In the genomic region with DNA sequence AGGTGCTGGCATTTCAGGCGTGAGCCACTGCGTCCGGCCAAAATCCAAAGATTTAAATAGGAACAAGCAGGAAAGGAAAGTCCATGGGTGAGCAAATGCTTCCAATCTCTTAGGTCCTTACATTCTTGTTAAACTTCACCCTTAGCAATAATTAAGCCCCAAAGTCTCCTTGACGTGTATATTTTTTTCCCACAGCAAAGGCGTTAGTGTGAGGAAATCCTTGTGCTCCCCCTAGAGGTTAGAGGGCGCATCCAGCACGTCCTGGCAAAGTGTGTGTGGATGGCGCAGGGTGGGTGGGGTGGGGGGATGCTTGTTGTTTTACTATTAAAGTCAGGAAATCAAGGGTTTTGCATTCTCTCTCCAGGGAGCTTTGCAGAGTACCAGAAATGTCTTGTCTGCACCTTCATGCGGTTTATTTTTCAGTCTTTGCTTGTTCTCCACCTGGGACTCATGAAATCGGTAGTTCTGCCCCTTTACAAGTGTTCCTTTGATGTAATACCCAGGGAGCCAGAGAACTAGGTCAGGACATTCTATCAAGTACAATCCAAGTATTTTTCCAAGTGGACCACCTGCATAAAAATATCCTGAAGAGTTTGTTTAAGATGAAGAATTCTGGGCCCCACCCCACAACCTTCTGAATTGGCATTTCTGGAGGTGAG, we compare ENCODE assay signal across 8 cellular contexts.
A peak's percentile ranks its signal among the peaks of the same experiment; 100 is the strongest.
DNase-seq lines count a peak whose midpoint lies in the region; ATAC-seq and TF ChIP-seq lines count a peak whose summit lies in the region.

No MANE protein-coding gene starts in this region.

- CTCF ChIA-PET in RWPE1 (lab: Yijun Ruan, JAX) = no interaction called here

- H3K27me3 ChIP-seq in parathyroid adenoma (ENCODE audit: control insufficient read depth, insufficient read depth, low read length) = no peaks in the 10 kb centered on the region

- no peak overlapping the region for H3K4me2 ChIP-seq in parathyroid adenoma (ENCODE audit: low read length)

- H3K4me3 ChIP-seq in LNCaP clone FGC (ENCODE audit: low read depth, low read length) (no peak overlapping the region), parathyroid adenoma (ENCODE audit: low read depth, low read length) (no peak overlapping the region)

- POLR2A ChIA-PET in RWPE1 (lab: Yijun Ruan, JAX; ENCODE audit: low non-redundant PET) = no interaction called here

- TF ChIP-seq CTCF in LNCaP clone FGC (IDR thresholded peaks at IDR 0.05; ENCODE audit: control insufficient read depth, extremely low read depth, insufficient read depth) (peak; percentile 72), RWPE1 (conservative IDR thresholded peaks at IDR 0.05; ENCODE audit: low read depth) (peak; percentile 81), parathyroid adenoma (IDR thresholded peaks at IDR 0.05) (peak; percentile 48)

- H3K9me3 ChIP-seq in parathyroid adenoma (ENCODE audit: control insufficient read depth, low read length) = no peaks in the 10 kb centered on the region

- no peaks in the 10 kb centered on the region for H3K4me1 ChIP-seq in parathyroid adenoma

- H3K79me2 ChIP-seq in parathyroid adenoma = no peaks in the 10 kb centered on the region

- no peak overlapping the region for H3K9ac ChIP-seq in parathyroid adenoma

- peak; percentile 79 for DNase-seq in NCI-H1436 (lab: John Stamatoyannopoulos, UW)
- no peak for DNase-seq in NCI-H1436 treated with DMSO at 0.1 percent for 48 hours (lab: John Stamatoyannopoulos, UW)
- DNase-seq in LNCaP clone FGC (ENCODE audit: low read depth) = no peak
- DNase-seq in RWPE1 (ENCODE audit: low spot score) = peak; percentile 67
- peak; percentile 82 for DNase-seq in activated effector memory CD4-positive, alpha-beta T cell treated with anti-CD3 and anti-CD28 coated beads, Interleukin-2, amount 50 U/mL, for 16 hours
- DNase-seq in germinal center (ENCODE audit: low spot score) = peak; percentile 82

- no peaks in the 10 kb centered on the region for H3K36me3 ChIP-seq in parathyroid adenoma (ENCODE audit: control insufficient read depth, insufficient read depth, low read length)

- H2AFZ ChIP-seq in parathyroid adenoma = peak overlapping the region; percentile 53

- ATAC-seq in HG02610 (IDR thresholded peaks at IDR 0.05; ENCODE audit: unreplicated experiment) = no peak

- H3K27ac ChIP-seq in RWPE1 (no peak overlapping the region), parathyroid adenoma (no peak overlapping the region)

Comparison
In these comparisons a context has a peak if more than half of its experiments do, and no peak if none do; other contexts are left out.
1. DNase-seq: peak in NCI-H1436 (single experiment), RWPE1 (single experiment), activated effector memory CD4-positive, alpha-beta T cell treated with anti-CD3 and anti-CD28 coated beads, Interleukin-2, amount 50 U/mL, for 16 hours (single experiment) and germinal center (single experiment); none in NCI-H1436 treated with DMSO at 0.1 percent for 48 hours (single experiment) and LNCaP clone FGC (single experiment).
2. Peak in every context shown above with its lines, with median percentiles within 50 percentile points of each other: CTCF ChIP-seq.